Comparison of ENCODE assay signal across 1 cellular context in the genomic region with DNA sequence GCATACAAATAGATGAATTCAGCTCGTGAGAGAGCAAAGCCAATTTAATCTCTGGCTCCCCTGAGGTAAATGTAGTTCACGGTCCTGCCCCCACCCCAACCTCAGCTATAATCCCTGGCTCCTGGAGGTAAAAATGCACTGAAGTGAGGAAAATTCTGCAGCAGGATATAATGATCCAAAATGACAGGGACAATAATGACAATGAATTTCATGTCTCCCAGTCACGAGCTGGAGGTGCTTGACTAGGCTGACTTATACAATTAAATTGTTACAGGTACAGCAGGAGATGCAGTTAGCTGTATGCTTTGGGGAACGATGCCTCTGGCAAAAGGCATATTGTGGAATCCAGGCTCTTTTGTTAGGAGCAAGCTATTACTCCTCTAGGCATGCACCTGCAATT.
TF ChIP-seq lines count a peak whose summit lies in the region.

No MANE protein-coding gene starts in this region.

TF ChIP-seq in WTC11, 78 proteins besides CTCF, POLR2A, EP300 and RAD21 (continued from another document):
- TF ChIP-seq, protein P1, sequence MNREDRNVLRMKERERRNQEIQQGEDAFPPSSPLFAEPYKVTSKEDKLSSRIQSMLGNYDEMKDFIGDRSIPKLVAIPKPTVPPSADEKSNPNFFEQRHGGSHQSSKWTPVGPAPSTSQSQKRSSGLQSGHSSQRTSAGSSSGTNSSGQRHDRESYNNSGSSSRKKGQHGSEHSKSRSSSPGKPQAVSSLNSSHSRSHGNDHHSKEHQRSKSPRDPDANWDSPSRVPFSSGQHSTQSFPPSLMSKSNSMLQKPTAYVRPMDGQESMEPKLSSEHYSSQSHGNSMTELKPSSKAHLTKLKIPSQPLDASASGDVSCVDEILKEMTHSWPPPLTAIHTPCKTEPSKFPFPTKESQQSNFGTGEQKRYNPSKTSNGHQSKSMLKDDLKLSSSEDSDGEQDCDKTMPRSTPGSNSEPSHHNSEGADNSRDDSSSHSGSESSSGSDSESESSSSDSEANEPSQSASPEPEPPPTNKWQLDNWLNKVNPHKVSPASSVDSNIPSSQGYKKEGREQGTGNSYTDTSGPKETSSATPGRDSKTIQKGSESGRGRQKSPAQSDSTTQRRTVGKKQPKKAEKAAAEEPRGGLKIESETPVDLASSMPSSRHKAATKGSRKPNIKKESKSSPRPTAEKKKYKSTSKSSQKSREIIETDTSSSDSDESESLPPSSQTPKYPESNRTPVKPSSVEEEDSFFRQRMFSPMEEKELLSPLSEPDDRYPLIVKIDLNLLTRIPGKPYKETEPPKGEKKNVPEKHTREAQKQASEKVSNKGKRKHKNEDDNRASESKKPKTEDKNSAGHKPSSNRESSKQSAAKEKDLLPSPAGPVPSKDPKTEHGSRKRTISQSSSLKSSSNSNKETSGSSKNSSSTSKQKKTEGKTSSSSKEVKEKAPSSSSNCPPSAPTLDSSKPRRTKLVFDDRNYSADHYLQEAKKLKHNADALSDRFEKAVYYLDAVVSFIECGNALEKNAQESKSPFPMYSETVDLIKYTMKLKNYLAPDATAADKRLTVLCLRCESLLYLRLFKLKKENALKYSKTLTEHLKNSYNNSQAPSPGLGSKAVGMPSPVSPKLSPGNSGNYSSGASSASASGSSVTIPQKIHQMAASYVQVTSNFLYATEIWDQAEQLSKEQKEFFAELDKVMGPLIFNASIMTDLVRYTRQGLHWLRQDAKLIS (CRISPR knock-in tag; IDR thresholded peaks at IDR 0.05; ENCODE audit: borderline replicate concordance) = no peak
- TF ChIP-seq NR2C2 (CRISPR knock-in tag; IDR thresholded peaks at IDR 0.05) = no peak
- no peak for TF ChIP-seq SMAD3 (CRISPR knock-in tag; IDR thresholded peaks at IDR 0.05; ENCODE audit: borderline replicate concordance)
